16 cellular contexts compared by ENCODE assay signal in genomic region chr4:124863039-124863545, GRCh38.
"Had no signal": no experiment of that assay in that cellular context is flagged by ENCODE, and none has a peak within 500 bp of the region (broad histone marks: within the 10 kb centered on the region; RNA-seq: fewer than 3 reads in every experiment).

No MANE protein-coding gene starts in this region.

- H3K36me3 ChIP-seq: ascending aorta, upper lobe of right lung had no signal

- H3K4me1 ChIP-seq: upper lobe of right lung had no signal

- H3K27ac ChIP-seq: ascending aorta, upper lobe of right lung had no signal

- H3K9me3 Mint-ChIP-seq: activated CD4-positive, alpha-beta memory T cell treated with anti-CD3 and anti-CD28 coated beads, Interleukin-2, amount 10 ng/mL, durations not matched to agents 7 days and 5 days; activated naive CD8-positive, alpha-beta T cell treated with anti-CD3 and anti-CD28 coated beads, Interleukin-2, amount 10 ng/mL, durations not matched to agents 7 days and 5 days had no signal

- H3K36me3 Mint-ChIP-seq: activated naive CD8-positive, alpha-beta T cell treated with anti-CD3 and anti-CD28 coated beads, Interleukin-2, amount 10 ng/mL, durations not matched to agents 7 days and 5 days; immature natural killer cell; memory B cell; natural killer cell had no signal

- H3K27me3 Mint-ChIP-seq: activated CD4-positive, alpha-beta memory T cell treated with anti-CD3 and anti-CD28 coated beads, Interleukin-2, amount 10 ng/mL, durations not matched to agents 7 days and 5 days; activated CD4-positive, alpha-beta T cell treated with anti-CD3 and anti-CD28 coated beads for 36 hours; activated naive CD8-positive, alpha-beta T cell treated with anti-CD3 and anti-CD28 coated beads, Interleukin-2, amount 10 ng/mL, durations not matched to agents 7 days and 5 days; memory B cell had no signal

- H3K9me3 ChIP-seq: ascending aorta, upper lobe of right lung had no signal

- H3K4me1 Mint-ChIP-seq: activated CD4-positive, alpha-beta memory T cell treated with anti-CD3 and anti-CD28 coated beads, Interleukin-2, amount 10 ng/mL, durations not matched to agents 7 days and 5 days; activated CD4-positive, alpha-beta T cell treated with anti-CD3 and anti-CD28 coated beads for 36 hours; activated naive CD8-positive, alpha-beta T cell treated with anti-CD3 and anti-CD28 coated beads, Interleukin-2, amount 10 ng/mL, durations not matched to agents 7 days and 5 days; immature natural killer cell; memory B cell; natural killer cell had no signal

- H3K27me3 ChIP-seq: ascending aorta, upper lobe of right lung had no signal

- H3K4me3 Mint-ChIP-seq: activated CD4-positive, alpha-beta memory T cell treated with anti-CD3 and anti-CD28 coated beads, Interleukin-2, amount 10 ng/mL, durations not matched to agents 7 days and 5 days; activated CD4-positive, alpha-beta T cell treated with anti-CD3 and anti-CD28 coated beads for 36 hours; activated naive CD8-positive, alpha-beta T cell treated with anti-CD3 and anti-CD28 coated beads, Interleukin-2, amount 10 ng/mL, durations not matched to agents 7 days and 5 days; immature natural killer cell; memory B cell; natural killer cell had no signal

- H3K27ac Mint-ChIP-seq: activated CD4-positive, alpha-beta memory T cell treated with anti-CD3 and anti-CD28 coated beads, Interleukin-2, amount 10 ng/mL, durations not matched to agents 7 days and 5 days; activated CD4-positive, alpha-beta T cell treated with anti-CD3 and anti-CD28 coated beads for 36 hours; activated naive CD8-positive, alpha-beta T cell treated with anti-CD3 and anti-CD28 coated beads, Interleukin-2, amount 10 ng/mL, durations not matched to agents 7 days and 5 days; immature natural killer cell; memory B cell; natural killer cell had no signal

- ATAC-seq: activated CD4-positive, alpha-beta T cell treated with anti-CD3 and anti-CD28 coated beads for 36 hours; left lobe of liver; natural killer cell; right cardiac atrium; upper lobe of right lung had no signal

- DNase-seq: activated CD4-positive, alpha-beta memory T cell treated with anti-CD3 and anti-CD28 coated beads, Interleukin-2, amount 10 ng/mL, durations not matched to agents 7 days and 5 days; activated CD4-positive, alpha-beta T cell treated with anti-CD3 and anti-CD28 coated beads for 36 hours; activated gamma-delta T cell treated with Interleukin-2 at 50 U/mL for 16 hours; activated naive CD8-positive, alpha-beta T cell treated with anti-CD3 and anti-CD28 coated beads, Interleukin-2, amount 10 ng/mL, durations not matched to agents 7 days and 5 days; activated T-cell treated with anti-CD3 and anti-CD28 coated beads, Interleukin-2, amount 50 U/mL, for 48 hours; glutamatergic neuron; immature natural killer cell; natural killer cell; right cardiac atrium; stimulated activated CD4-positive, alpha-beta T cell treated with anti-CD3 and anti-CD28 coated beads, Interleukin-2, amount 100 ng/mL, for 24 hours; stimulated activated naive CD4-positive, alpha-beta T cell; T-helper 9 cell; upper lobe of right lung had no signal

- H3K4me3 ChIP-seq: ascending aorta, upper lobe of right lung had no signal
